8 cellular contexts compared by ENCODE assay signal in genomic region chr1:6785721-6786505, GRCh38. TPM values are rescaled to one million over a fixed set of nuclear protein-coding genes. Genes with fewer than 3 reads are reported as not detected.
DNase-seq lines count a peak whose midpoint lies in the region; ATAC-seq and TF ChIP-seq lines count a peak whose summit lies in the region.

No MANE protein-coding gene starts in this region.

- H3K9ac ChIP-seq in subcutaneous abdominal adipose tissue (ENCODE audit: low read length in 5 of 5) = peak overlapping the region; percentile 48 to 83 (median 79)

- H3K36me3 ChIP-seq in esophagus muscularis mucosa = no peaks in the 10 kb centered on the region
- H3K36me3 ChIP-seq in naive thymus-derived CD4-positive, alpha-beta T cell (ENCODE audit: control insufficient read depth in 2 of 3, insufficient read depth in 3 of 3, low read length in 3 of 3) = no peaks in the 10 kb centered on the region
- H3K36me3 ChIP-seq in subcutaneous abdominal adipose tissue (ENCODE audit: control insufficient read depth in 5 of 5, insufficient read depth in 5 of 5, low read length in 5 of 5) = no peaks in the 10 kb centered on the region

- peaks cover 36 to 54% (median 52%) of the 10 kb centered on the region in 7 donors for H3K4me1 Mint-ChIP-seq in naive thymus-derived CD4-positive, alpha-beta T cell

- peak overlapping the region; percentile 86 to 98 (median 95) for H3K27ac Mint-ChIP-seq in naive thymus-derived CD4-positive, alpha-beta T cell

- no peak for ATAC-seq in naive thymus-derived CD4-positive, alpha-beta T cell

- H3K27me3 ChIP-seq in esophagus muscularis mucosa = no peaks in the 10 kb centered on the region
- H3K27me3 ChIP-seq in naive thymus-derived CD4-positive, alpha-beta T cell (ENCODE audit: control insufficient read depth in 2 of 2, insufficient read depth in 2 of 2, low read length in 2 of 2) = no peaks in the 10 kb centered on the region
- H3K27me3 ChIP-seq in subcutaneous abdominal adipose tissue (ENCODE audit: control insufficient read depth in 5 of 5, insufficient read depth in 4 of 5, low read length in 5 of 5) = peaks cover 0 to 4% (median 0%) of the 10 kb centered on the region in 5 donors

- H3K9me3 Mint-ChIP-seq in naive thymus-derived CD4-positive, alpha-beta T cell = no peaks in the 10 kb centered on the region

- no peak for TF ChIP-seq POLR2A in esophagus muscularis mucosa (IDR thresholded peaks at IDR 0.05; ENCODE audit: low read depth)

- WGBS in esophagus muscularis mucosa = 3% methylated on average over 18 of the region's 80 CpGs

- peak overlapping the region; percentile 91 to 99 (median 96) for H3K4me3 Mint-ChIP-seq in naive thymus-derived CD4-positive, alpha-beta T cell

- H3K4me3 ChIP-seq in esophagus muscularis mucosa = peak overlapping the region; percentile 79 to 94 (median 90)
- peak overlapping the region; percentile 56 for H3K4me3 ChIP-seq in naive thymus-derived CD4-positive, alpha-beta T cell (ENCODE audit: low read length)
- peak overlapping the region; percentile 66 to 83 (median 81) for H3K4me3 ChIP-seq in subcutaneous abdominal adipose tissue (ENCODE audit: low read depth in 1 of 5, low read length in 5 of 5)

- CTCF ChIA-PET in naive thymus-derived CD4-positive, alpha-beta T cell (lab: Charles Lee) = interaction anchor here (0.6 kb wide), 1 partner anchor 104 kb away, joined by 3 read pairs; no protein-coding TSS in a partner anchor

- H3K27me3 Mint-ChIP-seq in naive thymus-derived CD4-positive, alpha-beta T cell = peaks cover 0 to 3% (median 0%) of the 10 kb centered on the region in 5 donors

- TF ChIP-seq EP300 in esophagus muscularis mucosa (IDR thresholded peaks at IDR 0.05) = no peak

- H3K9me3 ChIP-seq in esophagus muscularis mucosa = no peaks in the 10 kb centered on the region
- H3K9me3 ChIP-seq in naive thymus-derived CD4-positive, alpha-beta T cell (ENCODE audit: control insufficient read depth in 2 of 3, low read length in 3 of 3) = no peaks in the 10 kb centered on the region
- H3K9me3 ChIP-seq in subcutaneous abdominal adipose tissue (ENCODE audit: control insufficient read depth in 5 of 5, low read length in 5 of 5) = no peaks in the 10 kb centered on the region

- H3K27ac ChIP-seq in esophagus muscularis mucosa (replicated peaks in 1 of 4) (peak overlapping the region; percentile 83 to 90 (median 86)), subcutaneous abdominal adipose tissue (ENCODE audit: low read depth, low read length) (peak overlapping the region; percentile 54)
- peak overlapping the region; percentile 78 for H3K27ac ChIP-seq in naive thymus-derived CD4-positive, alpha-beta T cell (ENCODE audit: low read depth, low read length)

- intact Hi-C loops in esophagus muscularis mucosa (cut with DNase I) = loop anchor here (10.0 kb wide), 1 partner anchor 859 kb away; no protein-coding TSS in a partner anchor
- intact Hi-C loops in naive thymus-derived CD4-positive, alpha-beta T cell (cut with micrococcal nuclease) = loop anchor here (1.0 to 10.0 kb wide), 14 partner anchors 43 to 997 kb away; partner anchors contain the start of genes DNAJC11 (in 2 of the 2), KLHL21 (in 2 of the 2), NOL9 (in 2 of the 2) and TAS1R1 (in 2 of the 2)

- H3K4me1 ChIP-seq in esophagus muscularis mucosa (peaks cover 20 to 56% (median 51%) of the 10 kb centered on the region in 4 donors), subcutaneous abdominal adipose tissue (ENCODE audit: control insufficient read depth in 5 of 5, insufficient read depth in 5 of 5, low read length in 5 of 5) (peaks cover 12 to 49% (median 31%) of the 10 kb centered on the region in 5 donors)
- peaks cover 25 to 26% of the 10 kb centered on the region in 2 donors for H3K4me1 ChIP-seq in naive thymus-derived CD4-positive, alpha-beta T cell (ENCODE audit: control insufficient read depth in 2 of 2, insufficient read depth in 2 of 2, low read length in 2 of 2)

- peak; percentile 40 for DNase-seq in NCI-H146 (lab: John Stamatoyannopoulos, UW)
- no peak for DNase-seq in NCI-H146 treated with DMSO at 0.1 percent for 48 hours (lab: John Stamatoyannopoulos, UW; ENCODE audit: unreplicated experiment)
- peak; percentile 15 for DNase-seq in LHCN-M2 (ENCODE audit: low read depth)
- peak; percentile 23 for DNase-seq in activated T-cell treated with anti-CD3 and anti-CD28 coated beads for 24 hours (ENCODE audit: low read depth)
- DNase-seq in esophagus muscularis mucosa (ENCODE audit: extremely low spot score) = no peak
- peak in 8 of 9 donors; percentile 2 to 69 (median 19) for DNase-seq in naive thymus-derived CD4-positive, alpha-beta T cell
- no peak for DNase-seq in foreskin melanocyte

- TF ChIP-seq CTCF in esophagus muscularis mucosa (IDR thresholded peaks at IDR 0.05) = no peak

- peaks cover 0 to 11% (median 3%) of the 10 kb centered on the region in 5 donors for H3K36me3 Mint-ChIP-seq in naive thymus-derived CD4-positive, alpha-beta T cell

- POLR2A ChIA-PET in naive thymus-derived CD4-positive, alpha-beta T cell (lab: Charles Lee) = interaction anchor here (0.7 kb wide), 1 partner anchor 440 kb away, joined by 3 read pairs; no protein-coding TSS in a partner anchor

RNA-seq across cellular contexts. Expression of gene CAMTA1, which starts 0.7 kb away (rescaled TPM):
- 69.0 and 97.2 TPM in 2 replicates for total RNA-seq in LHCN-M2 (2014; rRNA removed)
- polyA plus RNA-seq in LHCN-M2 (2012) = 83.0 TPM
- 100 to 1,000 TPM; 109 to 226 (median 139) TPM for total RNA-seq in esophagus muscularis mucosa
- 10 to 100 TPM; 38.1 to 45.2 (median 42.1) TPM for total RNA-seq in naive thymus-derived CD4-positive, alpha-beta T cell
- 10 to 100 TPM; 46.2 to 68.6 TPM for polyA plus RNA-seq in naive thymus-derived CD4-positive, alpha-beta T cell

Comparison
In these comparisons a context has a peak if more than half of its experiments do, and no peak if none do; other contexts are left out.
1. DNase-seq: peak in NCI-H146 (single experiment), LHCN-M2 (single experiment), activated T-cell treated with anti-CD3 and anti-CD28 coated beads for 24 hours (single experiment) and naive thymus-derived CD4-positive, alpha-beta T cell (8 of 9); none in NCI-H146 treated with DMSO at 0.1 percent for 48 hours (single experiment), esophagus muscularis mucosa (single experiment) and foreskin melanocyte (single experiment).
2. Peak in every context shown above with its lines, with median percentiles within 50 percentile points of each other: H3K27ac ChIP-seq and H3K4me3 ChIP-seq.